1 cellular context compared by ENCODE assay signal in genomic region chr4:2241003-2241402, GRCh38.
TF ChIP-seq lines count a peak whose summit lies in the region.

No MANE protein-coding gene starts in this region.

TF ChIP-seq in liver, 16 proteins besides CTCF, POLR2A, EP300 and RAD21 (continued from another document):
- TF ChIP-seq ZBTB33 (IDR thresholded peaks at IDR 0.05) (no peak), JUND (IDR thresholded peaks at IDR 0.05) (no peak), SP1 (IDR thresholded peaks at IDR 0.05) (no peak), EGR1 (IDR thresholded peaks at IDR 0.05; ENCODE audit: low read depth in 2 of 2) (no peak), RXRA (IDR thresholded peaks at IDR 0.05) (no peak), ATF3 (IDR thresholded peaks at IDR 0.05) (no peak), HNF4A (conservative IDR thresholded peaks at IDR 0.05) (no peak)
